Comparison of ENCODE assay signal across 23 cellular contexts in the genomic region with DNA sequence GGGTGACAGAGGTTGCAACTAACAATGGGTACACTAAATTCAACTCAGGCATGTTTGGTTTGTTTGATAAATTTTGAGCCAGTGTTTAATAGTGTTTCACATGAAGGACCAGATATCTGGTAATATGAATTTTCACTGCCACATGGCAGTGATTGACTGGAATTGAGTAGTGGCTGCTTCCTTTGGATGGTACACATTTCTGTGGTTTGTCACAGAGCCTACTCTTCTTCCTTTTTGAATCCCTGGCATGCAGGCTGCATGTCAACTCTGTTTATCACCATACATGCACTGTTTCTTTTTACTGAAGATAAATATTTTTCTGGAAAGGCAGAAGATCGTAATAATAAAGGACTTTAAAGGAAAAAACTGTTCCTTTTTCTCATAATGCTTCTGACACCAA.
"Had no signal": no experiment of that assay in that cellular context is flagged by ENCODE, and none has a peak within 500 bp of the region (broad histone marks: within the 10 kb centered on the region; RNA-seq: fewer than 3 reads in every experiment).

No MANE protein-coding gene starts in this region.

- H2AFZ ChIP-seq: hepatocyte had no signal

- H3K4me2 ChIP-seq: hepatocyte had no signal

- FAIRE-seq: bronchial epithelial cell, endothelial cell of umbilical vein, small intestine had no signal

- H3K79me2 ChIP-seq: hepatocyte had no signal

- H3K27ac ChIP-seq: adrenal gland, esophagus muscularis mucosa, hepatocyte, lower lobe of right lung, prostate gland, right atrium auricular region, testis, WERI-Rb-1 had no signal

- H3K4me3 ChIP-seq: adrenal gland, esophagus muscularis mucosa, hepatocyte, lower lobe of right lung, prostate gland, right atrium auricular region, testis had no signal

- H3K27ac Mint-ChIP-seq: activated T-cell treated with anti-CD3 and anti-CD28 coated beads, Interleukin-2, amount 50 U/mL, for 72 hours; stimulated activated effector memory CD8-positive, alpha-beta T cell treated with anti-CD3 and anti-CD28 coated beads, Interleukin-12 subunit alpha, Interleukin-12 subunit beta, amount 100 ng/mL, for 72 hours; type B pancreatic cell had no signal

- ATAC-seq: activated T-cell treated with anti-CD3 and anti-CD28 coated beads, Interleukin-2, amount 50 U/mL, for 72 hours; lower lobe of right lung; stimulated activated effector memory CD8-positive, alpha-beta T cell treated with anti-CD3 and anti-CD28 coated beads, Interleukin-12 subunit alpha, Interleukin-12 subunit beta, amount 100 ng/mL, for 72 hours had no signal

- H3K4me1 ChIP-seq: prostate gland had no signal

- H3K27me3 ChIP-seq: adrenal gland, esophagus muscularis mucosa, hepatocyte, right atrium auricular region, testis had no signal

- H3K9me3 ChIP-seq: esophagus muscularis mucosa, prostate gland, testis had no signal

- H3K27me3 Mint-ChIP-seq: activated naive CD4-positive, alpha-beta T cell treated with anti-CD3 and anti-CD28 coated beads, Interleukin-2, amount 50 U/mL, for 24 hours; type B pancreatic cell had no signal

- H3K36me3 ChIP-seq: adrenal gland, prostate gland had no signal

- H3K4me3 Mint-ChIP-seq: activated naive CD4-positive, alpha-beta T cell treated with anti-CD3 and anti-CD28 coated beads, Interleukin-2, amount 50 U/mL, for 24 hours; activated T-cell treated with anti-CD3 and anti-CD28 coated beads, Interleukin-2, amount 50 U/mL, for 72 hours; stimulated activated effector memory CD8-positive, alpha-beta T cell treated with anti-CD3 and anti-CD28 coated beads, Interleukin-12 subunit alpha, Interleukin-12 subunit beta, amount 100 ng/mL, for 72 hours; type B pancreatic cell had no signal

- H3K9me3 Mint-ChIP-seq: type B pancreatic cell had no signal

- DNase-seq: activated CD4-positive, alpha-beta T cell treated with anti-CD3 and anti-CD28 coated beads, Interleukin-2, amount 50 U/mL, for 4 hours; activated effector memory CD4-positive, alpha-beta T cell treated with anti-CD3 and anti-CD28 coated beads, Interleukin-2, amount 50 U/mL, for 16 hours; activated T-cell treated with anti-CD3 and anti-CD28 coated beads, Interleukin-2, amount 50 U/mL, for 72 hours; adrenal gland; cerebellar nuclear complex; effector CD8-positive, alpha-beta T cell; lower lobe of right lung; occipital lobe; small intestine; stimulated activated CD4-positive, alpha-beta T cell treated with anti-CD3 and anti-CD28 coated beads, Interleukin-4, amount 100 ng/mL, for 24 hours; SW 1271; T-helper 2 cell; testis; WERI-Rb-1 had no signal
